Comparison of ENCODE assay signal across 8 cellular contexts in genomic region chr7:45921699-45922519, GRCh38. TPM values are rescaled to one million over a fixed set of nuclear protein-coding genes. Genes with fewer than 3 reads are reported as not detected.
DNase-seq lines count a peak whose midpoint lies in the region; ATAC-seq and TF ChIP-seq lines count a peak whose summit lies in the region.

No MANE protein-coding gene starts in this region.

- POLR2A ChIA-PET in RWPE1 (lab: Yijun Ruan, JAX; ENCODE audit: low non-redundant PET) = no interaction called here

- H3K36me3 ChIP-seq in ectodermal cell (ENCODE audit: control insufficient read depth, insufficient read depth, low read length) (no peaks in the 10 kb centered on the region), mesenchymal stem cell (ENCODE audit: control insufficient read depth in 1 of 2, insufficient read depth in 2 of 2, low read depth in 1 of 2, low read length in 2 of 2) (peaks cover 3% of the 10 kb centered on the region in 2 experiments), urinary bladder (ENCODE audit: insufficient read depth) (no peaks in the 10 kb centered on the region)

- H2AK5ac ChIP-seq in mesenchymal stem cell (ENCODE audit: low read length, severe bottlenecking) = no peak overlapping the region

- peak overlapping the region; percentile 76 for H4K91ac ChIP-seq in mesenchymal stem cell (ENCODE audit: low read length)

- peak overlapping the region; percentile 37 to 44 for H3K18ac ChIP-seq in mesenchymal stem cell (ENCODE audit: low read depth in 1 of 2, low read length in 2 of 2)

- H2BK15ac ChIP-seq in mesenchymal stem cell (ENCODE audit: low read depth, poor library complexity, severe bottlenecking) = peak overlapping the region; percentile 44

- peak overlapping the region; percentile 1 to 86 for H3K4ac ChIP-seq in mesenchymal stem cell (ENCODE audit: low read depth in 1 of 2, low read length in 2 of 2)

- H3K27me3 ChIP-seq in ectodermal cell (ENCODE audit: control insufficient read depth, insufficient read depth, low read length, poor library complexity, severe bottlenecking) = peaks cover 57% of the 10 kb centered on the region
- peaks cover 19 to 23% of the 10 kb centered on the region in 2 experiments for H3K27me3 ChIP-seq in mesenchymal stem cell (ENCODE audit: control insufficient read depth in 1 of 2, insufficient read depth in 1 of 2, low read length in 2 of 2)

- peak overlapping the region; percentile 93 for H3K4me2 ChIP-seq in mesenchymal stem cell (ENCODE audit: low read length, poor library complexity, severe bottlenecking)

- no peak overlapping the region for H2BK120ac ChIP-seq in mesenchymal stem cell (ENCODE audit: low read depth, low read length)

- ATAC-seq in GM19328 (IDR thresholded peaks at IDR 0.05; ENCODE audit: unreplicated experiment) (no peak), HG02981 (IDR thresholded peaks at IDR 0.05; ENCODE audit: unreplicated experiment) (no peak)

- H3K14ac ChIP-seq in mesenchymal stem cell (ENCODE audit: low read length in 2 of 2) = no peak overlapping the region

- H2AFZ ChIP-seq in mesenchymal stem cell (ENCODE audit: low read depth, low read length) = peak overlapping the region; percentile 36

- H2BK5ac ChIP-seq in mesenchymal stem cell (ENCODE audit: low read depth, low read length, poor library complexity, severe bottlenecking) = no peak overlapping the region

- peak; percentile 99 for TF ChIP-seq CTCF in AG10803 (conservative IDR thresholded peaks at IDR 0.05; ENCODE audit: low read length)
- TF ChIP-seq CTCF in GM12875 (IDR thresholded peaks at IDR 0.05; ENCODE audit: borderline replicate concordance, insufficient read depth, low read depth, low read length) = peak; percentile 64
- peak; percentile 74 for TF ChIP-seq CTCF in RWPE1 (conservative IDR thresholded peaks at IDR 0.05; ENCODE audit: low read depth)

- H3K4me1 ChIP-seq in ectodermal cell (ENCODE audit: control insufficient read depth, insufficient read depth, low read length) (peaks cover 13% of the 10 kb centered on the region), mesenchymal stem cell (ENCODE audit: control insufficient read depth, insufficient read depth, low read depth, low read length) (peaks cover 27% of the 10 kb centered on the region), urinary bladder (ENCODE audit: insufficient read depth) (no peaks in the 10 kb centered on the region)

- peak overlapping the region; percentile 64 for H3K9ac ChIP-seq in mesenchymal stem cell (ENCODE audit: low read length)

- H3K23ac ChIP-seq in mesenchymal stem cell (ENCODE audit: low read length in 2 of 2) = no peak overlapping the region

- 1% methylated on average over 36 of the region's 36 CpGs for WGBS in ectodermal cell, 2 experiments
- WGBS in mesenchymal stem cell = 2% methylated on average over 27 of the region's 36 CpGs
- 17% methylated on average over 36 of the region's 36 CpGs for WGBS in urinary bladder

- H3K27ac ChIP-seq in RWPE1 (no peak overlapping the region), ectodermal cell (ENCODE audit: insufficient read depth, low read depth, low read length, poor library complexity, severe bottlenecking) (no peak overlapping the region), mesenchymal stem cell (ENCODE audit: low read length, poor library complexity, severe bottlenecking) (peak overlapping the region; percentile 3), urinary bladder (ENCODE audit: low read depth) (no peak overlapping the region)

- peak overlapping the region; percentile 61 for H4K8ac ChIP-seq in mesenchymal stem cell (ENCODE audit: low read length)

- DNase-seq in AG10803 (ENCODE audit: low read depth) (peak; percentile 78), RWPE1 (ENCODE audit: low spot score) (peak; percentile 42), mesenchymal stem cell (peak; percentile 84)

- no peaks in the 10 kb centered on the region for H3K9me3 ChIP-seq in ectodermal cell (ENCODE audit: control insufficient read depth, low read length)
- H3K9me3 ChIP-seq in mesenchymal stem cell (ENCODE audit: control insufficient read depth, low read length) = no peaks in the 10 kb centered on the region

- H3K4me3 ChIP-seq in AG10803 (ENCODE audit: low read length) = peak overlapping the region; percentile 92
- no peak overlapping the region for H3K4me3 ChIP-seq in GM12875 (ENCODE audit: low read depth, low read length)
- peak overlapping the region; percentile 57 for H3K4me3 ChIP-seq in ectodermal cell (ENCODE audit: insufficient read depth, low read depth, low read length)
- H3K4me3 ChIP-seq in mesenchymal stem cell (ENCODE audit: insufficient read depth in 1 of 2, low read depth in 1 of 2, low read length in 2 of 2) = peak overlapping the region; percentile 66 to 88
- H3K4me3 ChIP-seq in urinary bladder (ENCODE audit: low read depth, low read length) = peak overlapping the region; percentile 56

- H3K79me1 ChIP-seq in mesenchymal stem cell (replicated peaks; ENCODE audit: low read length, poor library complexity, severe bottlenecking) = no peaks in the 10 kb centered on the region

- CTCF ChIA-PET in RWPE1 (lab: Yijun Ruan, JAX) = interaction anchor here (0.6 to 2.4 kb wide), 11 partner anchors 10 to 1305 kb away, joined by 3 to 13 read pairs (median 5); no protein-coding TSS in a partner anchor

- H2BK12ac ChIP-seq in mesenchymal stem cell (ENCODE audit: low read length in 2 of 2) = peak overlapping the region; percentile 26 to 81

RNA-seq across cellular contexts. Expression of gene IGFBP3, which starts 0.8 kb away (rescaled TPM):
- 6.4 TPM for polyA plus RNA-seq in ectodermal cell (2013, experiment 1 of 4)
- 7.5 TPM for polyA plus RNA-seq in ectodermal cell (2013, experiment 2 of 4)
- polyA plus RNA-seq in ectodermal cell (2013, experiment 3 of 4) = 8.4 TPM
- 8.2 TPM for polyA plus RNA-seq in ectodermal cell (2013, experiment 4 of 4)
- 947 TPM for polyA plus RNA-seq in mesenchymal stem cell (2013, experiment 1 of 2)
- polyA plus RNA-seq in mesenchymal stem cell (2013, experiment 2 of 2) = 926 TPM
- total RNA-seq in urinary bladder = 150 TPM
- polyA plus RNA-seq in urinary bladder = 183 TPM

RNA-seq across cellular contexts. Expression of gene IGFBP1, which starts 33.6 kb away (rescaled TPM):
- polyA plus RNA-seq in ectodermal cell (2013, experiment 1 of 4) = not detected
- polyA plus RNA-seq in ectodermal cell (2013, experiment 2 of 4) = not detected
- not detected for polyA plus RNA-seq in ectodermal cell (2013, experiment 3 of 4)
- not detected for polyA plus RNA-seq in ectodermal cell (2013, experiment 4 of 4)
- polyA plus RNA-seq in mesenchymal stem cell (2013, experiment 1 of 2) = 0.33 TPM
- 0.32 TPM for polyA plus RNA-seq in mesenchymal stem cell (2013, experiment 2 of 2)
- not detected for total RNA-seq in urinary bladder
- polyA plus RNA-seq in urinary bladder = 0.04 TPM

RNA-seq across cellular contexts. Expression of gene CCDC201, which starts 49.0 kb away (rescaled TPM):
- polyA plus RNA-seq in ectodermal cell (2013, experiment 1 of 4) = not detected
- not detected for polyA plus RNA-seq in ectodermal cell (2013, experiment 2 of 4)
- not detected for polyA plus RNA-seq in ectodermal cell (2013, experiment 3 of 4)
- polyA plus RNA-seq in ectodermal cell (2013, experiment 4 of 4) = not detected
- polyA plus RNA-seq in mesenchymal stem cell (2013, experiment 1 of 2) = not detected
- polyA plus RNA-seq in mesenchymal stem cell (2013, experiment 2 of 2) = not detected
- not detected for total RNA-seq in urinary bladder
- polyA plus RNA-seq in urinary bladder = not detected
